19 cellular contexts compared by ENCODE assay signal in genomic region chr11:15280393-15280792, GRCh38.
DNase-seq lines count a peak whose midpoint lies in the region; ATAC-seq lines count a peak whose summit lies in the region.
"Had no signal": no experiment of that assay in that cellular context is flagged by ENCODE, and none has a peak within 500 bp of the region (broad histone marks: within the 10 kb centered on the region; RNA-seq: fewer than 3 reads in every experiment).

No MANE protein-coding gene starts in this region.

- H3K9me2 ChIP-seq in Karpas-422 (replicated peaks; ENCODE audit: insufficient read depth, low read length), result no peaks in the 10 kb centered on the region

- no peaks in the 10 kb centered on the region for H4K20me1 ChIP-seq in Karpas-422 (ENCODE audit: insufficient read depth, low read depth, low read length)
- H4K20me1 ChIP-seq: BLaER1 treated with 17β-estradiol and CSF1 and Interleukin-3, amounts not matched to agents 10 nM and 100 nM had no signal

- peaks cover 19% of the 10 kb centered on the region for H3K4me1 ChIP-seq in Karpas-422 (ENCODE audit: low read length)
- H3K4me1 ChIP-seq: BLaER1 treated with 17β-estradiol and CSF1 and Interleukin-3, amounts not matched to agents 10 nM and 100 nM had no signal

- H3K27ac ChIP-seq in Karpas-422 (ENCODE audit: low read length), result no peak overlapping the region
- H3K27ac ChIP-seq: BLaER1 treated with 17β-estradiol and CSF1 and Interleukin-3, amounts not matched to agents 10 nM and 100 nM; PC-9; SJSA1 had no signal

- no peaks in the 10 kb centered on the region for H3K9me3 ChIP-seq in Karpas-422 (ENCODE audit: low read length)
- H3K9me3 ChIP-seq: BLaER1 treated with 17β-estradiol and CSF1 and Interleukin-3, amounts not matched to agents 10 nM and 100 nM; SJSA1 had no signal

- DNase-seq in Karpas-422 (peak; percentile 37), ureter (ENCODE audit: low spot score) (no peak), NCI-H226 (no peak)
- no peak for DNase-seq in stimulated activated CD4-positive, alpha-beta T cell treated with anti-CD3 and anti-CD28 coated beads, Interleukin-4, amount 100 ng/mL, for 24 hours
- DNase-seq: CD8-positive, alpha-beta memory T cell; DMS79 treated with DMSO at 0.1 percent for 48 hours; H9; KBM-7; NCI-H1048; NCI-H146; NCI-H2081 treated with DMSO at 0.1 percent for 48 hours; NCI-H510A treated with DMSO at 0.1 percent for 48 hours; NCI-H82; PC-9 had no signal

- H2AFZ ChIP-seq in Karpas-422 (ENCODE audit: low read length), result no peak overlapping the region
- H2AFZ ChIP-seq: PC-9 had no signal

- no peak overlapping the region for H3K4me2 ChIP-seq in Karpas-422 (ENCODE audit: low read depth, low read length, poor library complexity, severe bottlenecking)
- H3K4me2 ChIP-seq: BLaER1 treated with 17β-estradiol and CSF1 and Interleukin-3, amounts not matched to agents 10 nM and 100 nM; PC-9 had no signal

- H3K27me3 ChIP-seq in Karpas-422 (ENCODE audit: low read length), result no peaks in the 10 kb centered on the region
- H3K27me3 ChIP-seq: BLaER1 treated with 17β-estradiol and CSF1 and Interleukin-3, amounts not matched to agents 10 nM and 100 nM; SJSA1 had no signal

- no peaks in the 10 kb centered on the region for H3K79me2 ChIP-seq in Karpas-422 (ENCODE audit: low read length)

- H3K36me3 ChIP-seq in Karpas-422 (ENCODE audit: insufficient read depth, low read length), result no peaks in the 10 kb centered on the region
- H3K36me3 ChIP-seq: BLaER1 treated with 17β-estradiol and CSF1 and Interleukin-3, amounts not matched to agents 10 nM and 100 nM; SJSA1 had no signal

- no peak overlapping the region for H3K4me3 ChIP-seq in Karpas-422 (ENCODE audit: low read length)
- H3K4me3 ChIP-seq: BLaER1 treated with 17β-estradiol and CSF1 and Interleukin-3, amounts not matched to agents 10 nM and 100 nM; PC-9; SJSA1 had no signal

- ATAC-seq in GM18858 (IDR thresholded peaks at IDR 0.05; ENCODE audit: unreplicated experiment), result peak; percentile 51
- ATAC-seq in GM21526 (IDR thresholded peaks at IDR 0.05; ENCODE audit: low FRiP score, unreplicated experiment), result peak; percentile 67
- ATAC-seq in HG03025 (IDR thresholded peaks at IDR 0.05; ENCODE audit: low FRiP score, unreplicated experiment), result peak; percentile 76

- H3K9ac ChIP-seq in Karpas-422 (ENCODE audit: low read length), result no peak overlapping the region
- H3K9ac ChIP-seq: BLaER1 treated with 17β-estradiol and CSF1 and Interleukin-3, amounts not matched to agents 10 nM and 100 nM had no signal
